9 cellular contexts compared by ENCODE assay signal in the genomic region with DNA sequence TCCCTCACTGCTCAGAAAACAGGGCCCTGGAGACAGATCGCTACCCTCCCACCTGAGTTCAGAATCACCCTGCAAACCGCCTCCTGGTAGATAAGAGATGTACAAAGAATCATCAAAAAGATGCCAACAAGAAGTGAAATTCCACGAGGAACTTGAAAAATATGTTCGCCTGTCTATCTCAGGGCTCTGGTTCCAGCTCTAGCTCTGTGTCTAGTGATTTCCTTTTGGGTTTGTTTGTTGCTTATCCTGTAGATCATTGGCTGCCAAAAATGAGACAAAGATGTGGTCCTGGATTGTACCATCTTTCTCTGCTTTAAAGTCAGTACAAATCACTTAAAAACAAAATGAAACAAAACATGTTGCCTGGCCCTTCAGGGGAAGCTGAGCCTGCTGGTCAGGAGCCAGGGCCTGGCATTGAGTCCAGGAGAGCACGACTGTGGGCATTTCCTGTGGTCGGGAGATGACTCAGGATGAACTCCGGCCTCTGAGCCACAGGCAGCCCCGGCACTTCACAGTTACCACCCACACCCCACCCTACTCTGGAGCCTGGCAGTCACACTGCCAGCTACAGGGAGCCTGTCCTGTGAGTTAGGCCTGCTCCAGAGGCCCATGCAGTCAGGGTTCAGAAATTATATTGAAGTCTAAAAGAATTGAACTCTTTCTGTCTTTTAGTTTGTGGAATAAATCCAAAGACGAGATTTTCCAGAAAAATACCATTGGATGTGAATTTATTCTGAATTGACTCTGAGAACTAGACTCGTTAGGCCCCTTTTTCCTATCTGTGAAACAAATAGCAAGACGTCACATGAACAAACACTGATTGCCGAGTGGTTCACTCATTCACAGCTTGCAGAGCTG. TPM values are rescaled to one million over a fixed set of nuclear protein-coding genes. Genes with fewer than 3 reads are reported as not detected.
A peak's percentile ranks its signal among the peaks of the same experiment; 100 is the strongest.
DNase-seq lines count a peak whose midpoint lies in the region; ATAC-seq, FAIRE-seq and TF ChIP-seq lines count a peak whose summit lies in the region.
"Had no signal": no experiment of that assay in that cellular context is flagged by ENCODE, and none has a peak within 500 bp of the region (broad histone marks: within the 10 kb centered on the region; RNA-seq: fewer than 3 reads in every experiment).

No MANE protein-coding gene starts in this region.

- in situ Hi-C loops in brain microvascular endothelial cell (cut with HindIII; ENCODE audit: low pct_ligation_motif_present, low sequenced_read_pairs), result no loop called here
- in situ Hi-C loops in HAP-1 (cut with MboI; ENCODE audit: low sequenced_read_pairs), result no loop called here

- no peaks in the 10 kb centered on the region for H3K9me3 ChIP-seq in kidney (ENCODE audit: control insufficient read depth in 1 of 2, low read length in 2 of 2)
- H3K9me3 ChIP-seq in HAP-1, result 0 out of 2 replicates have a peak, but pooled peaks cover 3% of the 10 kb centered on the region

- DNase-seq in HS-5 (ENCODE audit: low read depth), result peak; percentile 94
- peak; percentile 74 for DNase-seq in brain microvascular endothelial cell
- peak; percentile 94 for DNase-seq in kidney
- peak; percentile 53 for DNase-seq in stimulated activated naive B cell treated with anti-CD40 and anti-IgM and Interleukin-4, amounts not matched to agents 10 μg/mL and 1 μg/mL and 100 μg/mL, for 72 hours
- no peak for DNase-seq in glutamatergic neuron
- DNase-seq in HAP-1 (ENCODE audit: low spot score in 2 of 2), result no peak

- H3K9ac ChIP-seq in kidney (ENCODE audit: low read length in 2 of 2), result peak overlapping the region in 1 of 2 donors; percentile 42

- no peaks in the 10 kb centered on the region for H3K27me3 Mint-ChIP-seq in stimulated activated naive B cell treated with anti-CD40 and anti-IgM and Interleukin-4, amounts not matched to agents 10 μg/mL and 1 μg/mL and 100 μg/mL, for 72 hours
- H3K27me3 Mint-ChIP-seq in glutamatergic neuron (ENCODE audit: unreplicated experiment), result peaks cover 4% of the 10 kb centered on the region
- H3K27me3 Mint-ChIP-seq: IgD-negative memory B cell had no signal

- TF ChIP-seq CTCF in brain microvascular endothelial cell (IDR thresholded peaks at IDR 0.05; ENCODE audit: low read depth, low read length, missing control alignments), result no peak
- TF ChIP-seq CTCF in kidney (IDR thresholded peaks at IDR 0.05; ENCODE audit: borderline replicate concordance, extremely low read depth, insufficient read depth), result no peak
- TF ChIP-seq CTCF in glutamatergic neuron (IDR thresholded peaks at IDR 0.05; ENCODE audit: partially characterized antibody, unreplicated experiment), result no peak

- FAIRE-seq in G401.6 (lab: Jason Lieb, UNC) (peak; percentile 87), kidney (lab: Jason Lieb, UNC) (no peak)

- peaks cover 0 to 3% of the 10 kb centered on the region in 2 donors for H3K36me3 Mint-ChIP-seq in stimulated activated naive B cell treated with anti-CD40 and anti-IgM and Interleukin-4, amounts not matched to agents 10 μg/mL and 1 μg/mL and 100 μg/mL, for 72 hours
- no peaks in the 10 kb centered on the region for H3K36me3 Mint-ChIP-seq in glutamatergic neuron (ENCODE audit: unreplicated experiment)

- H3K36me3 ChIP-seq in brain microvascular endothelial cell (replicated peaks) (no peaks in the 10 kb centered on the region), kidney (ENCODE audit: control insufficient read depth in 1 of 2, insufficient read depth in 2 of 2, low read length in 2 of 2) (no peaks in the 10 kb centered on the region), HAP-1 (replicated peaks) (no peaks in the 10 kb centered on the region)

- H3K4me3 Mint-ChIP-seq in stimulated activated naive B cell treated with anti-CD40 and anti-IgM and Interleukin-4, amounts not matched to agents 10 μg/mL and 1 μg/mL and 100 μg/mL, for 72 hours, result peak overlapping the region; percentile 10 to 66
- no peak overlapping the region for H3K4me3 Mint-ChIP-seq in glutamatergic neuron (ENCODE audit: unreplicated experiment)

- peak overlapping the region; percentile 88 for H3K27ac Mint-ChIP-seq in stimulated activated naive B cell treated with anti-CD40 and anti-IgM and Interleukin-4, amounts not matched to agents 10 μg/mL and 1 μg/mL and 100 μg/mL, for 72 hours
- no peak overlapping the region for H3K27ac Mint-ChIP-seq in glutamatergic neuron (ENCODE audit: unreplicated experiment)

- H3K4me3 ChIP-seq in brain microvascular endothelial cell (ENCODE audit: low read depth, low read length) (no peak overlapping the region), kidney (ENCODE audit: low read length in 2 of 2) (no peak overlapping the region), HAP-1 (no peak overlapping the region)

- ATAC-seq in stimulated activated naive B cell treated with anti-CD40 and anti-IgM and Interleukin-4, amounts not matched to agents 10 μg/mL and 1 μg/mL and 100 μg/mL, for 72 hours (replicated peaks), result peak; percentile 44 to 55
- no peak for ATAC-seq in HG02885 (IDR thresholded peaks at IDR 0.05; ENCODE audit: poor library complexity, unreplicated experiment)

- H3K4me1 ChIP-seq in kidney (ENCODE audit: control insufficient read depth in 1 of 2, insufficient read depth in 1 of 2, low read depth in 1 of 2, low read length in 2 of 2) (peaks cover 10 to 18% of the 10 kb centered on the region in 2 donors), HAP-1 (peaks cover 3% of the 10 kb centered on the region; the same call in 1 of the 2 replicates)

- peaks cover 36 to 46% of the 10 kb centered on the region in 2 donors for H3K4me1 Mint-ChIP-seq in stimulated activated naive B cell treated with anti-CD40 and anti-IgM and Interleukin-4, amounts not matched to agents 10 μg/mL and 1 μg/mL and 100 μg/mL, for 72 hours
- H3K4me1 Mint-ChIP-seq in glutamatergic neuron (ENCODE audit: low read depth, unreplicated experiment), result peaks cover 6% of the 10 kb centered on the region

- intact Hi-C loops in kidney (cut with DNase I), result no loop called here

- H3K27ac ChIP-seq in brain microvascular endothelial cell (peak overlapping the region; percentile 84), kidney (ENCODE audit: low read depth in 2 of 2, low read length in 2 of 2) (peak overlapping the region; percentile 47 to 81)

- H3K27me3 ChIP-seq in brain microvascular endothelial cell (replicated peaks) (no peaks in the 10 kb centered on the region), HAP-1 (ENCODE audit: low read depth) (peaks cover 8% of the 10 kb centered on the region; the same call in 1 of the 2 replicates)

- peaks cover 0 to 2% of the 10 kb centered on the region in 2 donors for H3K9me3 Mint-ChIP-seq in stimulated activated naive B cell treated with anti-CD40 and anti-IgM and Interleukin-4, amounts not matched to agents 10 μg/mL and 1 μg/mL and 100 μg/mL, for 72 hours
- peaks cover 5% of the 10 kb centered on the region for H3K9me3 Mint-ChIP-seq in glutamatergic neuron (ENCODE audit: unreplicated experiment)

RNA-seq across cellular contexts. Expression of a gene that starts 8.0 kb away (rescaled TPM):
- 302 TPM for total RNA-seq in kidney
- 13.4 TPM for polyA plus RNA-seq in kidney (ENCODE audit: insufficient read depth, low read depth, low replicate concordance)
- total RNA-seq in glutamatergic neuron (ENCODE audit: unreplicated experiment), result not detected
- polyA plus RNA-seq: IgD-negative memory B cell had no signal

Comparison
In these comparisons a context has a peak if more than half of its experiments do, and no peak if none do; other contexts are left out.
1. DNase-seq: peak in HS-5 (single experiment), brain microvascular endothelial cell (single experiment), kidney (single experiment) and stimulated activated naive B cell treated with anti-CD40 and anti-IgM and Interleukin-4, amounts not matched to agents 10 μg/mL and 1 μg/mL and 100 μg/mL, for 72 hours (single experiment); none in glutamatergic neuron (single experiment) and HAP-1 (0 of 2).
2. RNA of a gene that starts 8.0 kb away (total RNA-seq): 302 TPM in kidney (single experiment); not detected in glutamatergic neuron (single experiment); every median in the first group is over 100 times any median in the second.